In genomic region chr1:28302247-28302646, GRCh38 we compare ENCODE assay signal across 35 cellular contexts.
"Had no signal": no experiment of that assay in that cellular context is flagged by ENCODE, and none has a peak within 500 bp of the region (broad histone marks: within the 10 kb centered on the region; RNA-seq: fewer than 3 reads in every experiment).

No MANE protein-coding gene starts in this region.

- H3K4me3 ChIP-seq: adrenal gland, body of pancreas, breast epithelium had no signal

- DNase-seq: activated B cell treated with CpG ODN at 0.5 μM for 24 hours; activated CD4-positive, alpha-beta memory T cell treated with anti-CD3 and anti-CD28 coated beads for 36 hours; activated CD4-positive, alpha-beta T cell treated with anti-CD3 and anti-CD28 coated beads for 4 hours; activated CD4-positive, alpha-beta T cell treated with anti-CD3 and anti-CD28 coated beads, Interleukin-2, amount 10 ng/mL, durations not matched to agents 24 days and 14 days; activated CD4-positive, alpha-beta T cell treated with anti-CD3 and anti-CD28 coated beads, Interleukin-2, amount 50 U/mL, for 1 hour; activated CD4-positive, alpha-beta T cell treated with anti-CD3 and anti-CD28 coated beads, Interleukin-2, amount 50 U/mL, for 4 hours; activated CD4-positive, CD25-positive, alpha-beta regulatory T cell treated with anti-CD3 and anti-CD28 coated beads, Interleukin-2, amount 50 U/mL, for 72 hours; activated CD8-positive, alpha-beta memory T cell treated with anti-CD3 and anti-CD28 coated beads, Interleukin-2, amount 50 U/mL, for 4 hours; activated CD8-positive, alpha-beta T cell treated with anti-CD3 and anti-CD28 coated beads for 36 hours; activated effector memory CD4-positive, alpha-beta T cell treated with anti-CD3 and anti-CD28 coated beads, Interleukin-2, amount 50 U/mL, for 16 hours; activated gamma-delta T cell treated with Interleukin-2 at 50 U/mL for 16 hours; activated naive CD4-positive, alpha-beta T cell; activated naive CD4-positive, alpha-beta T cell treated with anti-CD3 and anti-CD28 coated beads, Interleukin-2, amount 10 ng/mL, durations not matched to agents 7 days and 5 days; activated naive CD8-positive, alpha-beta T cell treated with anti-CD3 and anti-CD28 coated beads for 36 hours; activated T-cell treated with anti-CD3 and anti-CD28 coated beads for 4 hours; activated T-cell treated with anti-CD3 and anti-CD28 coated beads, Interleukin-2, amount 50 U/mL, for 1 hour; activated T-cell treated with anti-CD3 and anti-CD28 coated beads, Interleukin-2, amount 50 U/mL, for 4 hours; activated T-cell treated with anti-CD3 and anti-CD28 coated beads, Interleukin-2, amount 50 U/mL, for 72 hours; adrenal gland; aorta; body of pancreas; central memory CD4-positive, alpha-beta T cell; T-helper 1 cell; T-helper 2 cell; T-helper 9 cell had no signal

- ATAC-seq: activated CD8-positive, alpha-beta T cell treated with anti-CD3 and anti-CD28 coated beads for 36 hours; activated naive CD4-positive, alpha-beta T cell treated with anti-CD3 and anti-CD28 coated beads, Interleukin-2, amount 50 U/mL, for 72 hours; activated T-cell treated with anti-CD3 and anti-CD28 coated beads, Interleukin-2, amount 50 U/mL, for 4 hours; activated T-cell treated with anti-CD3 and anti-CD28 coated beads, Interleukin-2, amount 50 U/mL, for 72 hours; activated T-helper 17 cell treated with anti-CD3 and anti-CD28 coated beads, Interleukin-2, amount 50 U/mL, for 72 hours; body of pancreas had no signal

- H3K27me3 ChIP-seq: adrenal gland, body of pancreas, brain microvascular endothelial cell, breast epithelium had no signal

- H3K27ac Mint-ChIP-seq: activated B cell treated with CpG ODN at 0.5 μM for 24 hours; activated CD4-positive, alpha-beta memory T cell treated with anti-CD3 and anti-CD28 coated beads for 36 hours; activated CD4-positive, alpha-beta T cell treated with anti-CD3 and anti-CD28 coated beads, Interleukin-2, amount 10 ng/mL, durations not matched to agents 24 days and 14 days; activated CD8-positive, alpha-beta T cell treated with anti-CD3 and anti-CD28 coated beads for 36 hours; activated naive CD4-positive, alpha-beta T cell treated with anti-CD3 and anti-CD28 coated beads, Interleukin-2, amount 10 ng/mL, durations not matched to agents 7 days and 5 days; activated naive CD4-positive, alpha-beta T cell treated with anti-CD3 and anti-CD28 coated beads, Interleukin-2, amount 50 U/mL, for 72 hours; activated naive CD8-positive, alpha-beta T cell treated with anti-CD3 and anti-CD28 coated beads for 36 hours; activated T-cell treated with anti-CD3 and anti-CD28 coated beads, Interleukin-2, amount 50 U/mL, for 72 hours; activated T-helper 1 cell treated with anti-CD3 and anti-CD28 coated beads, Interleukin-12 subunit alpha, Interleukin-12 subunit beta, Interleukin-2, Interleukin-4 antibody, amounts not matched to agents 30 ng/mL and 10 ng/mL and 1 ng/mL, durations not matched to agents 14 hours and 24 hours and 36 hours; activated T-helper 17 cell treated with anti-CD3 and anti-CD28 coated beads, Interleukin-2, amount 50 U/mL, for 72 hours; T-helper 1 cell treated with Interleukin-12 subunit alpha and Interleukin-12 subunit beta and Interleukin-4 antibody, amounts not matched to agents 30 μg/mL and 1 μg/mL, for 36 hours; T-helper 2 cell treated with Interferon-gamma antibody and Interleukin-4, amounts not matched to agents 5 μg/mL and 100 μg/mL, for 36 hours had no signal

- H3K4me3 Mint-ChIP-seq: activated B cell treated with CpG ODN at 0.5 μM for 24 hours; activated CD4-positive, alpha-beta memory T cell treated with anti-CD3 and anti-CD28 coated beads for 36 hours; activated CD4-positive, alpha-beta T cell treated with anti-CD3 and anti-CD28 coated beads, Interleukin-2, amount 10 ng/mL, durations not matched to agents 24 days and 14 days; activated CD8-positive, alpha-beta T cell treated with anti-CD3 and anti-CD28 coated beads for 36 hours; activated naive CD4-positive, alpha-beta T cell treated with anti-CD3 and anti-CD28 coated beads, Interleukin-2, amount 10 ng/mL, durations not matched to agents 7 days and 5 days; activated naive CD8-positive, alpha-beta T cell treated with anti-CD3 and anti-CD28 coated beads for 36 hours; activated T-cell treated with anti-CD3 and anti-CD28 coated beads, Interleukin-2, amount 50 U/mL, for 4 hours; activated T-cell treated with anti-CD3 and anti-CD28 coated beads, Interleukin-2, amount 50 U/mL, for 72 hours; activated T-helper 1 cell treated with anti-CD3 and anti-CD28 coated beads, Interleukin-12 subunit alpha, Interleukin-12 subunit beta, Interleukin-2, Interleukin-4 antibody, amounts not matched to agents 30 ng/mL and 10 ng/mL and 1 ng/mL, durations not matched to agents 14 hours and 24 hours and 36 hours; activated T-helper 17 cell treated with anti-CD3 and anti-CD28 coated beads, Interleukin-2, amount 50 U/mL, for 72 hours; T-helper 1 cell treated with Interleukin-12 subunit alpha and Interleukin-12 subunit beta and Interleukin-4 antibody, amounts not matched to agents 30 μg/mL and 1 μg/mL, for 36 hours; T-helper 2 cell treated with Interferon-gamma antibody and Interleukin-4, amounts not matched to agents 5 μg/mL and 100 μg/mL, for 36 hours had no signal

- H3K4me1 ChIP-seq: adrenal gland had no signal

- FAIRE-seq: astrocyte, TTC549 had no signal

- H3K36me3 ChIP-seq: adrenal gland, brain microvascular endothelial cell, breast epithelium had no signal

- H3K27me3 Mint-ChIP-seq: activated CD4-positive, alpha-beta memory T cell treated with anti-CD3 and anti-CD28 coated beads for 36 hours; activated naive CD8-positive, alpha-beta T cell treated with anti-CD3 and anti-CD28 coated beads for 36 hours; activated T-helper 17 cell treated with anti-CD3 and anti-CD28 coated beads, Interleukin-2, amount 50 U/mL, for 72 hours had no signal

- H3K27ac ChIP-seq: adrenal gland, body of pancreas, brain microvascular endothelial cell, breast epithelium, VCaP had no signal

- H3K9me3 ChIP-seq: adrenal gland, body of pancreas, breast epithelium had no signal

- H3K9me3 Mint-ChIP-seq: activated B cell treated with CpG ODN at 0.5 μM for 24 hours; activated CD4-positive, alpha-beta memory T cell treated with anti-CD3 and anti-CD28 coated beads for 36 hours; activated CD4-positive, alpha-beta T cell treated with anti-CD3 and anti-CD28 coated beads, Interleukin-2, amount 10 ng/mL, durations not matched to agents 24 days and 14 days; activated CD8-positive, alpha-beta T cell treated with anti-CD3 and anti-CD28 coated beads for 36 hours; activated naive CD4-positive, alpha-beta T cell treated with anti-CD3 and anti-CD28 coated beads, Interleukin-2, amount 10 ng/mL, durations not matched to agents 7 days and 5 days; activated naive CD4-positive, alpha-beta T cell treated with anti-CD3 and anti-CD28 coated beads, Interleukin-2, amount 50 U/mL, for 72 hours; activated naive CD8-positive, alpha-beta T cell treated with anti-CD3 and anti-CD28 coated beads for 36 hours; activated T-cell treated with anti-CD3 and anti-CD28 coated beads, Interleukin-2, amount 50 U/mL, for 4 hours; activated T-cell treated with anti-CD3 and anti-CD28 coated beads, Interleukin-2, amount 50 U/mL, for 72 hours; activated T-helper 1 cell treated with anti-CD3 and anti-CD28 coated beads, Interleukin-12 subunit alpha, Interleukin-12 subunit beta, Interleukin-2, Interleukin-4 antibody, amounts not matched to agents 30 ng/mL and 10 ng/mL and 1 ng/mL, durations not matched to agents 14 hours and 24 hours and 36 hours; activated T-helper 17 cell treated with anti-CD3 and anti-CD28 coated beads, Interleukin-2, amount 50 U/mL, for 72 hours; T-helper 1 cell treated with Interleukin-12 subunit alpha and Interleukin-12 subunit beta and Interleukin-4 antibody, amounts not matched to agents 30 μg/mL and 1 μg/mL, for 36 hours; T-helper 2 cell treated with Interferon-gamma antibody and Interleukin-4, amounts not matched to agents 5 μg/mL and 100 μg/mL, for 36 hours had no signal

- H3K4me1 Mint-ChIP-seq: activated B cell treated with CpG ODN at 0.5 μM for 24 hours had no signal

- H3K36me3 Mint-ChIP-seq: activated CD4-positive, alpha-beta memory T cell treated with anti-CD3 and anti-CD28 coated beads for 36 hours; activated naive CD4-positive, alpha-beta T cell treated with anti-CD3 and anti-CD28 coated beads, Interleukin-2, amount 10 ng/mL, durations not matched to agents 7 days and 5 days; activated naive CD4-positive, alpha-beta T cell treated with anti-CD3 and anti-CD28 coated beads, Interleukin-2, amount 50 U/mL, for 72 hours; activated naive CD8-positive, alpha-beta T cell treated with anti-CD3 and anti-CD28 coated beads for 36 hours had no signal
